In the genomic region with DNA sequence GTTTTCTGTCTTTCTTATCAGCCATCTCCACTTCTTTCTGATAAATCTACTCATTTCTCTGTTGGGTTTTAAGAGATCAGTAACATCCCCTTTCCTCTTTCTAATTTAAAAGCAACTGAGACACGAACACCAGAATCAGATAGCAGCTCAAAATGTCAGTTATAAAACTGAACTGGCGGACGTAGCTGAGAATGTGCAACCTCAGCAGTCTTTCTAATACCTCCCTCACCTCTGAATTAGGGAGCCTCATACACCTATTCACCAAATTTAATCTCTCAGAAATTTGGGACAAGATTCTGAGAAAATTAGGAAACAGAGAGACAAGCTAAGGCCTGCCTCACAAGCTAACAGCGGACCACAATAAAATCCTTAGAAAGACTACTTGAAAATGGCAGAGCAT, we compare ENCODE assay signal across 3 cellular contexts.
TF ChIP-seq lines count a peak whose summit lies in the region.

No MANE protein-coding gene starts in this region.

TF ChIP-seq in A549, 52 proteins besides CTCF, POLR2A, EP300 and RAD21:
- peak; percentile 65 for TF ChIP-seq MAFK (IDR thresholded peaks at IDR 0.05; ENCODE audit: partially characterized antibody)
- TF ChIP-seq EHMT2 (IDR thresholded peaks at IDR 0.05; ENCODE audit: low read depth), result no peak
TF ChIP-seq in A549: peak in this region for 1.

TF ChIP-seq in IMR-90, 13 proteins besides CTCF, POLR2A, EP300 and RAD21:
- TF ChIP-seq MAFK (IDR thresholded peaks at IDR 0.05; ENCODE audit: low read depth, low read length), result peak; percentile 82
- TF ChIP-seq SMC3 (IDR thresholded peaks at IDR 0.05; ENCODE audit: low read depth, low read length), result no peak

TF ChIP-seq in endothelial cell of umbilical vein, 7 proteins besides CTCF, POLR2A, EP300 and RAD21:
- TF ChIP-seq EZH2 (IDR thresholded peaks at IDR 0.05; ENCODE audit: borderline replicate concordance, low read depth, low read length, severe bottlenecking), result no peak
- no peak for TF ChIP-seq JUN (IDR thresholded peaks at IDR 0.05; ENCODE audit: borderline replicate concordance, insufficient read depth, insufficient read length, low read depth)
- no peak for TF ChIP-seq FOS (IDR thresholded peaks at IDR 0.05; ENCODE audit: borderline replicate concordance, insufficient read depth, low read length)
- TF ChIP-seq GATA2 (IDR thresholded peaks at IDR 0.05; ENCODE audit: insufficient read depth, insufficient read length, low read depth, low read length), result no peak
- no peak for TF ChIP-seq MYC (IDR thresholded peaks at IDR 0.05; ENCODE audit: low read depth, low read length)
- TF ChIP-seq POLR2AphosphoS5 (IDR thresholded peaks at IDR 0.05; ENCODE audit: insufficient read depth, low read depth, low read length), result no peak
- TF ChIP-seq, protein P1, sequence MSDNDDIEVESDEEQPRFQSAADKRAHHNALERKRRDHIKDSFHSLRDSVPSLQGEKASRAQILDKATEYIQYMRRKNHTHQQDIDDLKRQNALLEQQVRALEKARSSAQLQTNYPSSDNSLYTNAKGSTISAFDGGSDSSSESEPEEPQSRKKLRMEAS (IDR thresholded peaks at IDR 0.05; ENCODE audit: insufficient read depth, insufficient read length), result no peak
TF ChIP-seq in endothelial cell of umbilical vein: peak in this region for 0.
